ENCODE assay signal across 25 cellular contexts in genomic region chr20:6646237-6646636, GRCh38.
"Had no signal": no experiment of that assay in that cellular context is flagged by ENCODE, and none has a peak within 500 bp of the region (broad histone marks: within the 10 kb centered on the region; RNA-seq: fewer than 3 reads in every experiment).

No MANE protein-coding gene starts in this region.

- FAIRE-seq: urothelium cell line had no signal

- H3K9me3 Mint-ChIP-seq: neural progenitor cell had no signal

- H3K36me3 Mint-ChIP-seq: naive thymus-derived CD4-positive, alpha-beta T cell; natural killer cell; neural progenitor cell; stimulated activated effector memory CD8-positive, alpha-beta T cell treated with anti-CD3 and anti-CD28 coated beads, Interleukin-12 subunit alpha, Interleukin-12 subunit beta, amount 100 ng/mL, for 72 hours; stimulated activated naive B cell treated with anti-CD40 and anti-IgM and Interleukin-4, amounts not matched to agents 10 μg/mL and 1 μg/mL and 100 μg/mL, for 72 hours had no signal

- H3K4me3 Mint-ChIP-seq: naive thymus-derived CD4-positive, alpha-beta T cell; natural killer cell; nephron; neural progenitor cell; stimulated activated effector memory CD8-positive, alpha-beta T cell treated with anti-CD3 and anti-CD28 coated beads, Interleukin-12 subunit alpha, Interleukin-12 subunit beta, amount 100 ng/mL, for 72 hours; stimulated activated naive B cell treated with anti-CD40 and anti-IgM and Interleukin-4, amounts not matched to agents 10 μg/mL and 1 μg/mL and 100 μg/mL, for 72 hours; stimulated activated naive CD8-positive, alpha-beta T cell treated with anti-CD3 and anti-CD28 coated beads, Interleukin-15, Interleukin-2, amounts not matched to agents 100 ng/mL and 50 ng/mL, for 24 hours had no signal

- H3K27ac Mint-ChIP-seq: naive thymus-derived CD4-positive, alpha-beta T cell; natural killer cell; nephron; neural progenitor cell; progenitor cell of endocrine pancreas; stimulated activated effector memory CD8-positive, alpha-beta T cell treated with anti-CD3 and anti-CD28 coated beads, Interleukin-12 subunit alpha, Interleukin-12 subunit beta, amount 100 ng/mL, for 72 hours; stimulated activated naive B cell treated with anti-CD40 and anti-IgM and Interleukin-4, amounts not matched to agents 10 μg/mL and 1 μg/mL and 100 μg/mL, for 72 hours; stimulated activated naive CD8-positive, alpha-beta T cell treated with anti-CD3 and anti-CD28 coated beads, Interleukin-15, Interleukin-2, amounts not matched to agents 100 ng/mL and 50 ng/mL, for 24 hours had no signal

- DNase-seq: naive thymus-derived CD4-positive, alpha-beta T cell; natural killer cell; occipital lobe; ovary; posterior cingulate gyrus; psoas muscle; right cardiac atrium; right lobe of liver; small intestine; stimulated activated CD4-positive, alpha-beta T cell treated with anti-CD3 and anti-CD28 coated beads, Interleukin-15, amount 100 ng/mL, for 24 hours; stimulated activated CD4-positive, alpha-beta T cell treated with anti-CD3 and anti-CD28 coated beads, Interleukin-2, amount 100 ng/mL, for 24 hours; stimulated activated CD4-positive, alpha-beta T cell treated with anti-CD3 and anti-CD28 coated beads, Interleukin-2, amount 100 ng/mL, for 48 hours; stimulated activated CD4-positive, alpha-beta T cell treated with anti-CD3 and anti-CD28 coated beads, Interleukin-4, amount 100 ng/mL, for 24 hours; stimulated activated naive B cell treated with anti-CD40 and anti-IgM and Interleukin-4, amounts not matched to agents 10 μg/mL and 1 μg/mL and 100 μg/mL, for 72 hours; stimulated activated naive CD4-positive, alpha-beta T cell treated with Interleukin-2 at 50 U/mL for 16 hours; stomach; thyroid gland; trophoblast cell; upper lobe of left lung had no signal

- H3K4me1 Mint-ChIP-seq: naive thymus-derived CD4-positive, alpha-beta T cell; nephron; neural progenitor cell; stimulated activated effector memory CD8-positive, alpha-beta T cell treated with anti-CD3 and anti-CD28 coated beads, Interleukin-12 subunit alpha, Interleukin-12 subunit beta, amount 100 ng/mL, for 72 hours had no signal

- H3K27me3 Mint-ChIP-seq: naive thymus-derived CD4-positive, alpha-beta T cell; progenitor cell of endocrine pancreas; stimulated activated naive B cell treated with anti-CD40 and anti-IgM and Interleukin-4, amounts not matched to agents 10 μg/mL and 1 μg/mL and 100 μg/mL, for 72 hours; stimulated activated naive CD8-positive, alpha-beta T cell treated with anti-CD3 and anti-CD28 coated beads, Interleukin-15, Interleukin-2, amounts not matched to agents 100 ng/mL and 50 ng/mL, for 24 hours had no signal

- ATAC-seq: naive thymus-derived CD4-positive, alpha-beta T cell; natural killer cell; psoas muscle; right cardiac atrium; right lobe of liver; stimulated activated effector memory CD8-positive, alpha-beta T cell treated with anti-CD3 and anti-CD28 coated beads, Interleukin-12 subunit alpha, Interleukin-12 subunit beta, amount 100 ng/mL, for 72 hours had no signal
